In the genomic region with DNA sequence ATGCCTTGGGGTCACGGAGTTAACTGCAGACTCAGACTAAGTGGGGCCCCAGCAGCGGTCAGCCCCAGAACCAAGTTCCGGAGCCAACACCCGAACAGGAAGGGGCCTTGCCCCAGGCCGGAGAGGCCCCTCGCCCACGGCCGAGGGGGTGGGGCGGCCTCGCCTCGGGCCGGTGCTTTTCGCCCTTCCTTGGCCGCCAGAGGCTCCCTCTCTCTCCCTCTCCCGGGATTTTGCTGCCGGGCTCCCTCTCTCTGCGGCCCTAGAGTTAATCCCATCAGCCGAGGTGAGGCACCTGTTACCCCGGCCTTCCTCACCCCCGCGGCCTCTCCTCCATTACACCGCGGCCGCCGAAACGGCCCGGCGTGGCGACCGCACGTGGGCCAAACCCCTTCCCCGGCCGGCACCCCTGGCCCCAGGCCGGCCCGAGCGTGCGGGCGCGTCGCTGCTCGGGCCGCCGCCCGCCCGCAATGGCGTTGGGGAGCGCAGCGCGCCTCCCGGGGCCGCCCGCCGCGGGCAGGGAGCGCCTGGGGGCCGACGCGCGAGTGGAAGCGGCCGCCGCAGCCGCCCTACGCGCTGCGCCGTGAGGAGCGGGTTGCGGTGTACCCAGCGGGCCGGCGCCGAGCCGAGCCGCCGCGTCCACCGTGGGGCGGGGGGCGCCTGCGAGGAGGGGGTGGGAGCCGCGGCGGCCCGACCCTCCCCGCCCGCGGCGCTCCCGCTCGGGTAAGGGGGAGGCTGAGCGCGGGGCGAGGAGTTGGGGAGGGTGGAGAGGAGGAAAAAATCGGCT, we compare ENCODE assay signal across 1 cellular context.
TF ChIP-seq lines count a peak whose summit lies in the region.

A gene (plus strand): TSS at position 175 of the 784 bp plus-strand sequence. CDS start 2,520 bp downstream, outside the sequence.

TF ChIP-seq in HepG2, 621 proteins besides CTCF, POLR2A, EP300 and RAD21 (continued from another document and continues in another):
- TF ChIP-seq ZNF30 (CRISPR knock-in tag; IDR thresholded peaks at IDR 0.05) = no peak
- no peak for TF ChIP-seq FOXO1 (CRISPR knock-in tag; IDR thresholded peaks at IDR 0.05)
- no peak for TF ChIP-seq ZNF746 (CRISPR knock-in tag; IDR thresholded peaks at IDR 0.05)
- TF ChIP-seq ZNF484 (CRISPR knock-in tag; IDR thresholded peaks at IDR 0.05; ENCODE audit: borderline replicate concordance, low read depth) = no peak
- no peak for TF ChIP-seq ZFP36L2 (CRISPR knock-in tag; IDR thresholded peaks at IDR 0.05)
- TF ChIP-seq, protein P1, sequence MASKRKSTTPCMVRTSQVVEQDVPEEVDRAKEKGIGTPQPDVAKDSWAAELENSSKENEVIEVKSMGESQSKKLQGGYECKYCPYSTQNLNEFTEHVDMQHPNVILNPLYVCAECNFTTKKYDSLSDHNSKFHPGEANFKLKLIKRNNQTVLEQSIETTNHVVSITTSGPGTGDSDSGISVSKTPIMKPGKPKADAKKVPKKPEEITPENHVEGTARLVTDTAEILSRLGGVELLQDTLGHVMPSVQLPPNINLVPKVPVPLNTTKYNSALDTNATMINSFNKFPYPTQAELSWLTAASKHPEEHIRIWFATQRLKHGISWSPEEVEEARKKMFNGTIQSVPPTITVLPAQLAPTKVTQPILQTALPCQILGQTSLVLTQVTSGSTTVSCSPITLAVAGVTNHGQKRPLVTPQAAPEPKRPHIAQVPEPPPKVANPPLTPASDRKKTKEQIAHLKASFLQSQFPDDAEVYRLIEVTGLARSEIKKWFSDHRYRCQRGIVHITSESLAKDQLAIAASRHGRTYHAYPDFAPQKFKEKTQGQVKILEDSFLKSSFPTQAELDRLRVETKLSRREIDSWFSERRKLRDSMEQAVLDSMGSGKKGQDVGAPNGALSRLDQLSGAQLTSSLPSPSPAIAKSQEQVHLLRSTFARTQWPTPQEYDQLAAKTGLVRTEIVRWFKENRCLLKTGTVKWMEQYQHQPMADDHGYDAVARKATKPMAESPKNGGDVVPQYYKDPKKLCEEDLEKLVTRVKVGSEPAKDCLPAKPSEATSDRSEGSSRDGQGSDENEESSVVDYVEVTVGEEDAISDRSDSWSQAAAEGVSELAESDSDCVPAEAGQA (IDR thresholded peaks at IDR 0.05; ENCODE audit: low read depth) = no peak
- TF ChIP-seq, protein P1 (CRISPR knock-in tag; IDR thresholded peaks at IDR 0.05; ENCODE audit: borderline replicate concordance) = no peak
- TF ChIP-seq KAT7 (CRISPR knock-in tag; IDR thresholded peaks at IDR 0.05; ENCODE audit: borderline replicate concordance) = peak; percentile 74
- no peak for TF ChIP-seq ZIK1 (CRISPR knock-in tag; IDR thresholded peaks at IDR 0.05; ENCODE audit: borderline replicate concordance, low read depth)
- no peak for TF ChIP-seq ATAD3A (CRISPR knock-in tag; IDR thresholded peaks at IDR 0.05)
- TF ChIP-seq, protein P2, sequence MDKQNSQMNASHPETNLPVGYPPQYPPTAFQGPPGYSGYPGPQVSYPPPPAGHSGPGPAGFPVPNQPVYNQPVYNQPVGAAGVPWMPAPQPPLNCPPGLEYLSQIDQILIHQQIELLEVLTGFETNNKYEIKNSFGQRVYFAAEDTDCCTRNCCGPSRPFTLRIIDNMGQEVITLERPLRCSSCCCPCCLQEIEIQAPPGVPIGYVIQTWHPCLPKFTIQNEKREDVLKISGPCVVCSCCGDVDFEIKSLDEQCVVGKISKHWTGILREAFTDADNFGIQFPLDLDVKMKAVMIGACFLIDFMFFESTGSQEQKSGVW (CRISPR knock-in tag; IDR thresholded peaks at IDR 0.05; ENCODE audit: borderline replicate concordance) = no peak
- TF ChIP-seq ZMAT3 (CRISPR knock-in tag; conservative IDR thresholded peaks at IDR 0.05) = no peak
- no peak for TF ChIP-seq ZNF136 (CRISPR knock-in tag; IDR thresholded peaks at IDR 0.05; ENCODE audit: low read depth)
- peak; percentile 56; the same call in 1 of the 2 replicates for TF ChIP-seq ZNF205 (CRISPR knock-in tag; IDR thresholded peaks at IDR 0.05)
- TF ChIP-seq, protein P3, sequence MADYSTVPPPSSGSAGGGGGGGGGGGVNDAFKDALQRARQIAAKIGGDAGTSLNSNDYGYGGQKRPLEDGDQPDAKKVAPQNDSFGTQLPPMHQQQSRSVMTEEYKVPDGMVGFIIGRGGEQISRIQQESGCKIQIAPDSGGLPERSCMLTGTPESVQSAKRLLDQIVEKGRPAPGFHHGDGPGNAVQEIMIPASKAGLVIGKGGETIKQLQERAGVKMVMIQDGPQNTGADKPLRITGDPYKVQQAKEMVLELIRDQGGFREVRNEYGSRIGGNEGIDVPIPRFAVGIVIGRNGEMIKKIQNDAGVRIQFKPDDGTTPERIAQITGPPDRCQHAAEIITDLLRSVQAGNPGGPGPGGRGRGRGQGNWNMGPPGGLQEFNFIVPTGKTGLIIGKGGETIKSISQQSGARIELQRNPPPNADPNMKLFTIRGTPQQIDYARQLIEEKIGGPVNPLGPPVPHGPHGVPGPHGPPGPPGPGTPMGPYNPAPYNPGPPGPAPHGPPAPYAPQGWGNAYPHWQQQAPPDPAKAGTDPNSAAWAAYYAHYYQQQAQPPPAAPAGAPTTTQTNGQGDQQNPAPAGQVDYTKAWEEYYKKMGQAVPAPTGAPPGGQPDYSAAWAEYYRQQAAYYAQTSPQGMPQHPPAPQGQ (CRISPR knock-in tag; IDR thresholded peaks at IDR 0.05; ENCODE audit: borderline replicate concordance) = no peak
- peak; percentile 29; the same call in 1 of the 2 replicates for TF ChIP-seq ZNF652 (CRISPR knock-in tag; IDR thresholded peaks at IDR 0.05; ENCODE audit: borderline replicate concordance, low read depth)
- TF ChIP-seq ZNF563 (CRISPR knock-in tag; IDR thresholded peaks at IDR 0.05) = peak; percentile 77
- TF ChIP-seq, protein P4, sequence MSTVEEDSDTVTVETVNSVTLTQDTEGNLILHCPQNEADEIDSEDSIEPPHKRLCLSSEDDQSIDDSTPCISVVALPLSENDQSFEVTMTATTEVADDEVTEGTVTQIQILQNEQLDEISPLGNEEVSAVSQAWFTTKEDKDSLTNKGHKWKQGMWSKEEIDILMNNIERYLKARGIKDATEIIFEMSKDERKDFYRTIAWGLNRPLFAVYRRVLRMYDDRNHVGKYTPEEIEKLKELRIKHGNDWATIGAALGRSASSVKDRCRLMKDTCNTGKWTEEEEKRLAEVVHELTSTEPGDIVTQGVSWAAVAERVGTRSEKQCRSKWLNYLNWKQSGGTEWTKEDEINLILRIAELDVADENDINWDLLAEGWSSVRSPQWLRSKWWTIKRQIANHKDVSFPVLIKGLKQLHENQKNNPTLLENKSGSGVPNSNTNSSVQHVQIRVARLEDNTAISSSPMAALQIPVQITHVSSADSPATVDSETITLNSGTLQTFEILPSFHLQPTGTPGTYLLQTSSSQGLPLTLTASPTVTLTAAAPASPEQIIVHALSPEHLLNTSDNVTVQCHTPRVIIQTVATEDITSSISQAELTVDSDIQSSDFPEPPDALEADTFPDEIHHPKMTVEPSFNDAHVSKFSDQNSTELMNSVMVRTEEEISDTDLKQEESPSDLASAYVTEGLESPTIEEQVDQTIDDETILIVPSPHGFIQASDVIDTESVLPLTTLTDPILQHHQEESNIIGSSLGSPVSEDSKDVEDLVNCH (CRISPR knock-in tag; IDR thresholded peaks at IDR 0.05) = no peak
- TF ChIP-seq ZNF260 (CRISPR knock-in tag; IDR thresholded peaks at IDR 0.05; ENCODE audit: borderline replicate concordance, low read depth) = no peak
- no peak for TF ChIP-seq ATF7 (IDR thresholded peaks at IDR 0.05)
- no peak for TF ChIP-seq ATF7 (CRISPR knock-in tag; IDR thresholded peaks at IDR 0.05)
- TF ChIP-seq, protein P5, sequence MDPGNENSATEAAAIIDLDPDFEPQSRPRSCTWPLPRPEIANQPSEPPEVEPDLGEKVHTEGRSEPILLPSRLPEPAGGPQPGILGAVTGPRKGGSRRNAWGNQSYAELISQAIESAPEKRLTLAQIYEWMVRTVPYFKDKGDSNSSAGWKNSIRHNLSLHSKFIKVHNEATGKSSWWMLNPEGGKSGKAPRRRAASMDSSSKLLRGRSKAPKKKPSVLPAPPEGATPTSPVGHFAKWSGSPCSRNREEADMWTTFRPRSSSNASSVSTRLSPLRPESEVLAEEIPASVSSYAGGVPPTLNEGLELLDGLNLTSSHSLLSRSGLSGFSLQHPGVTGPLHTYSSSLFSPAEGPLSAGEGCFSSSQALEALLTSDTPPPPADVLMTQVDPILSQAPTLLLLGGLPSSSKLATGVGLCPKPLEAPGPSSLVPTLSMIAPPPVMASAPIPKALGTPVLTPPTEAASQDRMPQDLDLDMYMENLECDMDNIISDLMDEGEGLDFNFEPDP (CRISPR knock-in tag; conservative IDR thresholded peaks at IDR 0.05) = no peak
- no peak for TF ChIP-seq ZNF234 (CRISPR knock-in tag; conservative IDR thresholded peaks at IDR 0.05)
- TF ChIP-seq NPAS2 (CRISPR knock-in tag; IDR thresholded peaks at IDR 0.05; ENCODE audit: borderline replicate concordance) = no peak
- TF ChIP-seq, protein P6, sequence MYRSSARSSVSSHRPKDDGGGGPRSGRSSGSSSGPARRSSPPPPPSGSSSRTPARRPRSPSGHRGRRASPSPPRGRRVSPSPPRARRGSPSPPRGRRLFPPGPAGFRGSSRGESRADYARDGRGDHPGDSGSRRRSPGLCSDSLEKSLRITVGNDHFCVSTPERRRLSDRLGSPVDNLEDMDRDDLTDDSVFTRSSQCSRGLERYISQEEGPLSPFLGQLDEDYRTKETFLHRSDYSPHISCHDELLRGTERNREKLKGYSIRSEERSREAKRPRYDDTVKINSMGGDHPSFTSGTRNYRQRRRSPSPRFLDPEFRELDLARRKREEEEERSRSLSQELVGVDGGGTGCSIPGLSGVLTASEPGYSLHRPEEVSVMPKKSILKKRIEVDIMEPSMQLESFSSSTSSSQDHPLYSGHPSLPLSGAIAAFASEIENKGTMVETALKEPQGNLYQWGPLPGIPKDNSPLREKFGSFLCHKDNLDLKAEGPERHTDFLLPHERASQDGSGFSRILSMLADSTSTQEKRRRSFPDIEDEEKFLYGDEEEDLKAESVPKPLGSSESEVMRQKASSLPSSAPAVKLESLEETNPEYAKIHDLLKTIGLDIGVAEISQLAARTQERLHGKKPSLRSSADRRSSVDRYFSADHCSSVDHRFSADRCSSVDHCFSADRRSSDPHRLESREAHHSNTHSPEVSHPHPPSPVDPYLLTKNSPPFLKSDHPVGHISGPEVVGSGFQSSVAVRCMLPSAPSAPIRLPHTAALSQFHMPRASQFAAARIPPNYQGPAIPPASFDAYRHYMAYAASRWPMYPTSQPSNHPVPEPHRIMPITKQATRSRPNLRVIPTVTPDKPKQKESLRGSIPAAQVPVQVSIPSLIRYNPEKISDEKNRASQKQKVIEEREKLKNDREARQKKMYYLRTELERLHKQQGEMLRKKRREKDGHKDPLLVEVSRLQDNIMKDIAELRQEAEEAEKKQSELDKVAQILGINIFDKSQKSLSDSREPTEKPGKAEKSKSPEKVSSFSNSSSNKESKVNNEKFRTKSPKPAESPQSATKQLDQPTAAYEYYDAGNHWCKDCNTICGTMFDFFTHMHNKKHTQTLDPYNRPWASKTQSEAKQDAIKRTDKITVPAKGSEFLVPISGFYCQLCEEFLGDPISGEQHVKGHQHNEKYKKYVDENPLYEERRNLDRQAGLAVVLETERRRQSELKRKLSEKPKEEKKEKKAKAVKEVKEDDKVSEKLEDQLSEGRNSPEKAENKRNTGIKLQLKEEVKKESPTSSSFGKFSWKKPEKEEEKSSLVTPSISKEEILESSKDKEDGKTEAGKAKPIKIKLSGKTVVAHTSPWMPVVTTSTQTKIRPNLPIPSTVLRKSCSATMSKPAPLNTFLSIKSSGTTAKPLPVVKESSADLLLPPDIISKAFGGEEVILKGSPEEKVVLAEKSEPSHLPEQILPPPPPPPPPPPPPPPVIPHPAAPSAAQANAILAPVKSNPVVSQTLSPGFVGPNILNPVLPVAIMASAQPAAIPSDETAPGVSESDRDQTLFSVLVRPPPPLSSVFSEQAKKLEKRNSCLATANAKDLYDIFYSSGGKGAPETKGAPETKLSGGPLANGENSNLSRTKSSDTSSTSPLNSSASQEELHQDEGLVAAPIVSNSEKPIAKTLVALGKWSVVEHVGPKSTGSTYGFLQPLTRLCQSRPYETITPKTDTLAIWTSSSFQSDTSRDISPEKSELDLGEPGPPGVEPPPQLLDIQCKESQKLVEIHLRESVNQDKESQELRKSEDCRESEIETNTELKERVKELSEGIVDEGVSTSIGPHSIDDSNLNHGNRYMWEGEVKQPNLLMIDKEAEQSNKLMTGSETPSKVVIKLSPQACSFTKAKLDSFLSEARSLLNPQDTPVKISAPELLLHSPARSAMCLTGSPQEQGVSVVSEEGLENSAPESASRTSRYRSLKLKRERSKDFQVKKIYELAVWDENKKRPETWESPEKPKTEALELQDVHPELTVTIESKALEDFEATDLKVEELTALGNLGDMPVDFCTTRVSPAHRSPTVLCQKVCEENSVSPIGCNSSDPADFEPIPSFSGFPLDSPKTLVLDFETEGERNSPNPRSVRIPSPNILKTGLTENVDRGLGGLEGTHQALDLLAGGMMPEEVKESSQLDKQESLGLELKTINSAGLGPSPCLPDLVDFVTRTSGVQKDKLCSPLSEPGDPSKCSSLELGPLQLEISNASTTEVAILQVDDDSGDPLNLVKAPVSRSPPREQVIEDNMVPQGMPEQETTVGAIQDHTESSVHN (CRISPR knock-in tag; IDR thresholded peaks at IDR 0.05) = 0 out of 2 replicates have a peak, but pooled peaks have one; percentile 78
- peak; percentile 89 for TF ChIP-seq POGZ (CRISPR knock-in tag; IDR thresholded peaks at IDR 0.05)
- peak; percentile 28; the same call in 1 of the 2 replicates for TF ChIP-seq ZNF446 (CRISPR knock-in tag; IDR thresholded peaks at IDR 0.05)
- peak; percentile 50 for TF ChIP-seq FOSL2 (CRISPR knock-in tag; IDR thresholded peaks at IDR 0.05)
- TF ChIP-seq, protein P7, sequence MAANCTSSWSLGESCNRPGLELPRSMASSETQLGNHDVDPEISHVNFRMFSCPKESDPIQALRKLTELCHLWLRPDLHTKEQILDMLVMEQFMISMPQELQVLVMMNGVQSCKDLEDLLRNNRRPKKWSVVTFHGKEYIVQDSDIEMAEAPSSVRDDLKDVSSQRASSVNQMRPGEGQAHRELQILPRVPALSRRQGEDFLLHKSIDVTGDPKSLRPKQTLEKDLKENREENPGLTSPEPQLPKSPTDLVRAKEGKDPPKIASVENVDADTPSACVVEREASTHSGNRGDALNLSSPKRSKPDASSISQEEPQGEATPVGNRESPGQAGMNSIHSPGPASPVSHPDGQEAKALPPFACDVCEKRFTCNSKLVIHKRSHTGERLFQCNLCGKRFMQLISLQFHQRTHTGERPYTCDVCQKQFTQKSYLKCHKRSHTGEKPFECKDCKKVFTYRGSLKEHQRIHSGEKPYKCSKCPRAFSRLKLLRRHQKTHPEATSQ (CRISPR knock-in tag; IDR thresholded peaks at IDR 0.05; ENCODE audit: borderline replicate concordance) = no peak
- no peak for TF ChIP-seq SMAD9 (CRISPR knock-in tag; IDR thresholded peaks at IDR 0.05)
